ENCODE assay signal across 18 cellular contexts in genomic region chr18:7892556-7892955, GRCh38.
DNase-seq lines count a peak whose midpoint lies in the region; ATAC-seq and TF ChIP-seq lines count a peak whose summit lies in the region.
"Had no signal": no experiment of that assay in that cellular context is flagged by ENCODE, and none has a peak within 500 bp of the region (broad histone marks: within the 10 kb centered on the region; RNA-seq: fewer than 3 reads in every experiment).

No MANE protein-coding gene starts in this region.

- no peak for ATAC-seq in esophagus mucosa
- ATAC-seq in CD4-positive, alpha-beta T cell (ENCODE audit: poor library complexity) = no peak

- H3K36me3 Mint-ChIP-seq in nephron (ENCODE audit: low read depth) = no peaks in the 10 kb centered on the region
- H3K36me3 Mint-ChIP-seq in CD4-positive, alpha-beta T cell (ENCODE audit: low read depth) = no peaks in the 10 kb centered on the region
- H3K36me3 Mint-ChIP-seq: CD4-positive, alpha-beta memory T cell; CD8-positive, alpha-beta memory T cell had no signal

- H3K23ac ChIP-seq in trophoblast cell (ENCODE audit: low read length) = no peak overlapping the region

- H3K9ac ChIP-seq in trophoblast cell (ENCODE audit: low read length) = no peak overlapping the region
- H3K9ac ChIP-seq: BLaER1 treated with 17β-estradiol and CSF1 and Interleukin-3, amounts not matched to agents 10 nM and 100 nM had no signal

- no peak overlapping the region for H4K12ac ChIP-seq in trophoblast cell (ENCODE audit: low read depth, low read length)

- H3K4ac ChIP-seq in trophoblast cell (ENCODE audit: low read depth, low read length) = no peak overlapping the region

- H3K14ac ChIP-seq in trophoblast cell (ENCODE audit: low read length) = no peak overlapping the region

- no peaks in the 10 kb centered on the region for H3K79me1 ChIP-seq in trophoblast cell (ENCODE audit: low read length)

- no peak for TF ChIP-seq CTCF in nephron (IDR thresholded peaks at IDR 0.05; ENCODE audit: unreplicated experiment in 3 of 3)
- TF ChIP-seq CTCF in CD4-positive, alpha-beta T cell (IDR thresholded peaks at IDR 0.05) = no peak

- H2AK5ac ChIP-seq in trophoblast cell (ENCODE audit: low read length) = no peak overlapping the region

- intact Hi-C loops in CD4-positive, alpha-beta T cell (cut with DNase I, micrococcal nuclease) = no loop called here

- H3K9me3 ChIP-seq in trophoblast cell (ENCODE audit: insufficient read depth, low read depth, low read length) = no peaks in the 10 kb centered on the region
- no peaks in the 10 kb centered on the region for H3K9me3 ChIP-seq in CD4-positive, alpha-beta T cell (ENCODE audit: control insufficient read depth, low read length)
- H3K9me3 ChIP-seq: BLaER1 treated with 17β-estradiol and CSF1 and Interleukin-3, amounts not matched to agents 10 nM and 100 nM had no signal

- H3K18ac ChIP-seq in trophoblast cell (ENCODE audit: low read length) = no peak overlapping the region

- H3K27ac ChIP-seq in trophoblast cell (ENCODE audit: low read depth, low read length) = no peak overlapping the region
- no peak overlapping the region for H3K27ac ChIP-seq in CD4-positive, alpha-beta T cell (ENCODE audit: low read depth, low read length)
- H3K27ac ChIP-seq: BLaER1 treated with 17β-estradiol and CSF1 and Interleukin-3, amounts not matched to agents 10 nM and 100 nM; C4-2B had no signal

- H2BK12ac ChIP-seq in trophoblast cell (ENCODE audit: low read length) = no peak overlapping the region

- no peak overlapping the region for H3K4me3 Mint-ChIP-seq in nephron
- H3K4me3 Mint-ChIP-seq in CD4-positive, alpha-beta T cell = no peak overlapping the region
- H3K4me3 Mint-ChIP-seq: B cell; CD4-positive, alpha-beta memory T cell; CD8-positive, alpha-beta memory T cell had no signal

- no peak overlapping the region for H2BK120ac ChIP-seq in trophoblast cell (ENCODE audit: insufficient read depth, low read length, poor library complexity)

- no peaks in the 10 kb centered on the region for H3K79me2 ChIP-seq in trophoblast cell (ENCODE audit: control insufficient read depth, insufficient read depth, low read length, poor library complexity)

- H3K4me1 Mint-ChIP-seq in nephron = peaks cover 16% of the 10 kb centered on the region
- H3K4me1 Mint-ChIP-seq in CD4-positive, alpha-beta T cell (ENCODE audit: low read depth) = no peaks in the 10 kb centered on the region
- H3K4me1 Mint-ChIP-seq: B cell; CD4-positive, alpha-beta memory T cell had no signal

- no CpG with 5 or more reads among the region's 6 CpGs for WGBS in trophoblast cell (ENCODE audit: extremely low coverage, insufficient coverage, insufficient read length)

- no peak overlapping the region for H2AFZ ChIP-seq in trophoblast cell (ENCODE audit: insufficient read depth, low read length, poor library complexity)

- no peaks in the 10 kb centered on the region for H3K27me3 ChIP-seq in trophoblast cell (ENCODE audit: insufficient read depth, low read length)
- no peaks in the 10 kb centered on the region for H3K27me3 ChIP-seq in CD4-positive, alpha-beta T cell (ENCODE audit: control insufficient read depth, insufficient read depth, low read length)
- H3K27me3 ChIP-seq: BLaER1 treated with 17β-estradiol and CSF1 and Interleukin-3, amounts not matched to agents 10 nM and 100 nM had no signal

- CTCF ChIA-PET in CD4-positive, alpha-beta T cell (lab: Charles Lee) = no interaction called here

- no peak overlapping the region for H3K4me3 ChIP-seq in trophoblast cell (ENCODE audit: low read depth, low read length)
- H3K4me3 ChIP-seq: BLaER1 treated with 17β-estradiol and CSF1 and Interleukin-3, amounts not matched to agents 10 nM and 100 nM had no signal

- no peak overlapping the region for H3K4me2 ChIP-seq in trophoblast cell (ENCODE audit: low read length)
- H3K4me2 ChIP-seq: BLaER1 treated with 17β-estradiol and CSF1 and Interleukin-3, amounts not matched to agents 10 nM and 100 nM had no signal

- H3K27me3 Mint-ChIP-seq in nephron (ENCODE audit: low read depth) = no peaks in the 10 kb centered on the region
- H3K27me3 Mint-ChIP-seq in CD4-positive, alpha-beta T cell = no peaks in the 10 kb centered on the region
- H3K27me3 Mint-ChIP-seq: B cell; CD4-positive, alpha-beta memory T cell; CD8-positive, alpha-beta memory T cell had no signal

- H4K91ac ChIP-seq in trophoblast cell (ENCODE audit: low read depth, low read length) = no peak overlapping the region

- peak overlapping the region in 2 of 3 experiments; percentile 10 to 44 for H3K27ac Mint-ChIP-seq in nephron
- no peak overlapping the region for H3K27ac Mint-ChIP-seq in CD4-positive, alpha-beta T cell
- H3K27ac Mint-ChIP-seq: B cell; CD4-positive, alpha-beta memory T cell had no signal

- H3K4me1 ChIP-seq in trophoblast cell (ENCODE audit: control insufficient read depth in 1 of 2, insufficient read depth in 2 of 2, low read length in 2 of 2) = no peaks in the 10 kb centered on the region
- H3K4me1 ChIP-seq: BLaER1 treated with 17β-estradiol and CSF1 and Interleukin-3, amounts not matched to agents 10 nM and 100 nM had no signal

- no peaks in the 10 kb centered on the region for H3K36me3 ChIP-seq in trophoblast cell (ENCODE audit: control insufficient read depth in 1 of 2, insufficient read depth in 2 of 2, low read length in 2 of 2)
- H3K36me3 ChIP-seq: BLaER1 treated with 17β-estradiol and CSF1 and Interleukin-3, amounts not matched to agents 10 nM and 100 nM had no signal

- H4K8ac ChIP-seq in trophoblast cell (ENCODE audit: low read depth, low read length) = no peak overlapping the region

- no peak overlapping the region for H2BK5ac ChIP-seq in trophoblast cell (ENCODE audit: low read depth, low read length, poor library complexity)

- POLR2A ChIA-PET in CD4-positive, alpha-beta T cell (lab: Charles Lee) = no interaction called here

- DNase-seq in trophoblast cell (peak; percentile 92 to 99), DMS79 treated with DMSO at 0.1 percent for 48 hours (lab: John Stamatoyannopoulos, UW) (no peak)
- no peak for DNase-seq in CD4-positive, alpha-beta T cell
- DNase-seq: 8988T; AML-193; CD4-positive, alpha-beta memory T cell; CD8-positive, alpha-beta memory T cell; COR-L47; DMS 273 treated with DMSO at 0.1 percent for 48 hours; DMS153; DMS53; DMS79; GF-D8 had no signal

- H3K9me3 Mint-ChIP-seq in nephron = no peaks in the 10 kb centered on the region
- H3K9me3 Mint-ChIP-seq in CD4-positive, alpha-beta T cell = no peaks in the 10 kb centered on the region
- H3K9me3 Mint-ChIP-seq: CD8-positive, alpha-beta memory T cell had no signal

Comparison
In these comparisons a context has a peak if more than half of its experiments do, and no peak if none do; other contexts are left out.
1. DNase-seq: peak in trophoblast cell (2 of 2); none in DMS79 treated with DMSO at 0.1 percent for 48 hours (single experiment) and CD4-positive, alpha-beta T cell (0 of 10).